Comparison of ENCODE assay signal across 8 cellular contexts in the genomic region with DNA sequence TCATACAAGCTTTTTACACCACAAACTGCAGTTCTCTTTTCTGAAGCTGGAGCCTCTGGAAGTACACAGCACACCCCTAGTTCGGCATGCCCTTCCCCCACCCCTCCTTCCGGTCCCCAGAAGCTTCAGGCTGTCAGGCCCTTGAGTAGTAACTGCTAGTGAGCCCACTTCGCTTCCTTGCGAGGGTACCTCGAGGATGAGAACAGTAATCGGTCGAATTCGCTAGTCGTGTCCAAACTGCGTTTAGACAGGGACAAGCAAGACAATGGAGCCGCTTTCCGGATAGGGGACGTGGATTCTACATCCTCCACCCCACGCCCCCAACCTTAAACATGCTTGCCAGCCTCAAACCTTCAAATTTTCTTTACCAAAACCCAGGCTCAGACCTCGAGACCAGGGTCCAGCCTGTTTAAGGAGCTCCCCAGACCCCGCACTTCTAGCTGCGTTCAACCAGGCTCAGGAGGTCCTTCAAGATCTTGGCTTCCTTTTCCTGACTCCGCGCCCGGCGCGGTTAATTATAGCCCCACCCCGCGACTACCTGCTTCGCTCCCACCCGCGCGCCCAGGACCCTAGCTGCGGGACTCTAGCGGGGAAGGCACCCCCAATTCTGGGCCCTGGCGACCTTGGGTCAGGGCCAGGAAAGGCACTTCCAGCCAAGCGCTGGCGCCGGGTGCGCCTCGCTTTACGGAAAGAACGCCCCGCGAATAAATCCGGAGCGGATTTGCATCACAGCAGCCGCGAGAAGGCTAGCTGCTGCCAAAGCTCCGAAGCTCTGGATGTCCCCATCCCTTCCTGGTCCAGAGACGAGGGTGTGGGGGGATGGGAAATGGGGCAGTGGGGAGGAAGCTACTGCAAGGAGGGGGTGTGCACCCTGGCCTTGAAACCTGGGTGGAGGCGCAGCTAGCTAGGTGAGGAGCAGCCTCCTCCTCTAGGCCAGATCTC. TPM values are rescaled to one million over a fixed set of nuclear protein-coding genes. Genes with fewer than 3 reads are reported as not detected.
DNase-seq lines count a peak whose midpoint lies in the region; ATAC-seq, FAIRE-seq and TF ChIP-seq lines count a peak whose summit lies in the region.

No MANE protein-coding gene starts in this region.

- H3K79me2 ChIP-seq in mammary epithelial cell (ENCODE audit: insufficient read depth, low read length), result no peaks in the 10 kb centered on the region

- H3K9me3 Mint-ChIP-seq in stimulated activated effector memory CD8-positive, alpha-beta T cell treated with anti-CD3 and anti-CD28 coated beads, Interleukin-12 subunit alpha, Interleukin-12 subunit beta, amount 100 ng/mL, for 72 hours, result no peaks in the 10 kb centered on the region

- H3K9ac ChIP-seq in mammary epithelial cell (ENCODE audit: insufficient read depth, low read length), result no peak overlapping the region

- no peaks in the 10 kb centered on the region for H4K20me1 ChIP-seq in mammary epithelial cell (ENCODE audit: insufficient read depth, low read length)

- no peaks in the 10 kb centered on the region for H3K9me3 ChIP-seq in T-helper 17 cell (ENCODE audit: control insufficient read depth, low read length, poor library complexity, severe bottlenecking)
- H3K9me3 ChIP-seq in mammary epithelial cell (replicated peaks; ENCODE audit: insufficient read depth, low read length), result no peaks in the 10 kb centered on the region
- no peaks in the 10 kb centered on the region for H3K9me3 ChIP-seq in right lobe of liver

- no peak for TF ChIP-seq POLR2A in GM12892 (IDR thresholded peaks at IDR 0.05; ENCODE audit: low read depth, low read length)
- TF ChIP-seq POLR2A in right lobe of liver (IDR thresholded peaks at IDR 0.05), result no peak

- CTCF ChIA-PET in mammary epithelial cell (lab: Charles Lee; ENCODE audit: low non-redundant PET), result no interaction called here

- dilution Hi-C loops in mammary epithelial cell (cut with HindIII; ENCODE audit: low sequenced_read_pairs), result loop anchor here (10.0 kb wide), 1 partner anchor 132 kb away; no protein-coding TSS in a partner anchor

- BruUV-seq in mammary epithelial cell (replicated peaks; lab: Mats Ljungman, UMichigan), result no TSS peak

- H3K27ac Mint-ChIP-seq in T-helper 17 cell, result peak overlapping the region; percentile 87
- H3K27ac Mint-ChIP-seq in stimulated activated effector memory CD8-positive, alpha-beta T cell treated with anti-CD3 and anti-CD28 coated beads, Interleukin-12 subunit alpha, Interleukin-12 subunit beta, amount 100 ng/mL, for 72 hours, result peak overlapping the region; percentile 97

- ATAC-seq in T-helper 17 cell (peak; percentile 75), right lobe of liver (peak; percentile 62 to 78 (median 66)), HG03432 (IDR thresholded peaks at IDR 0.05; ENCODE audit: unreplicated experiment) (no peak), GM18519 (IDR thresholded peaks at IDR 0.05; ENCODE audit: low FRiP score, unreplicated experiment) (no peak)
- ATAC-seq in stimulated activated effector memory CD8-positive, alpha-beta T cell treated with anti-CD3 and anti-CD28 coated beads, Interleukin-12 subunit alpha, Interleukin-12 subunit beta, amount 100 ng/mL, for 72 hours, result peak; percentile 65

- in situ Hi-C loops in mammary epithelial cell (cut with MboI; ENCODE audit: low sequenced_read_pairs in 2 of 2), result no loop called here

- peaks cover 20% of the 10 kb centered on the region for H3K4me1 Mint-ChIP-seq in T-helper 17 cell
- H3K4me1 Mint-ChIP-seq in stimulated activated effector memory CD8-positive, alpha-beta T cell treated with anti-CD3 and anti-CD28 coated beads, Interleukin-12 subunit alpha, Interleukin-12 subunit beta, amount 100 ng/mL, for 72 hours, result peaks cover 17% of the 10 kb centered on the region

- no peaks in the 10 kb centered on the region for H3K36me3 Mint-ChIP-seq in T-helper 17 cell (ENCODE audit: low read depth)
- no peaks in the 10 kb centered on the region for H3K36me3 Mint-ChIP-seq in stimulated activated effector memory CD8-positive, alpha-beta T cell treated with anti-CD3 and anti-CD28 coated beads, Interleukin-12 subunit alpha, Interleukin-12 subunit beta, amount 100 ng/mL, for 72 hours

- H2AFZ ChIP-seq in mammary epithelial cell (ENCODE audit: low read depth, low read length), result peak overlapping the region; percentile 48

- H3K27ac ChIP-seq in mammary epithelial cell (ENCODE audit: insufficient read depth, low read depth, low read length) (no peak overlapping the region), right lobe of liver (peak overlapping the region; percentile 5 to 38 (median 37))

- H3K27me3 ChIP-seq in mammary epithelial cell (ENCODE audit: insufficient read depth, low read length) (no peaks in the 10 kb centered on the region), right lobe of liver (no peaks in the 10 kb centered on the region)

- intact Hi-C loops in mammary epithelial cell (cut with micrococcal nuclease) (no loop called here), right lobe of liver (cut with DNase I) (no loop called here)

- H3K4me1 ChIP-seq in mammary epithelial cell (ENCODE audit: insufficient read depth, low read length) (peaks cover 10% of the 10 kb centered on the region), right lobe of liver (no peaks in the 10 kb centered on the region)

- H3K36me3 ChIP-seq in mammary epithelial cell (ENCODE audit: insufficient read depth, low read length), result no peaks in the 10 kb centered on the region
- H3K36me3 ChIP-seq in right lobe of liver, result no peaks in the 10 kb centered on the region

- H3K4me3 ChIP-seq in mammary epithelial cell (replicated peaks in 1 of 3; ENCODE audit: insufficient read depth in 1 of 3, low read depth in 2 of 3, low read length in 3 of 3) (no peak overlapping the region), right lobe of liver (peak overlapping the region; percentile 16 to 39 (median 25))

- H3K27me3 Mint-ChIP-seq in T-helper 17 cell, result peaks cover 38% of the 10 kb centered on the region

- FAIRE-seq in GM12892 (lab: Jason Lieb, UNC), result peak; percentile 88

- peak; percentile 63 for DNase-seq in GM12892 (ENCODE audit: insufficient read length)
- peak in 1 of 3 donors; percentile 15 for DNase-seq in T-helper 17 cell
- no peak for DNase-seq in mammary epithelial cell
- peak in 2 of 3 donors; percentile 54 to 58 for DNase-seq in right lobe of liver
- DNase-seq in stimulated activated effector memory CD8-positive, alpha-beta T cell treated with anti-CD3 and anti-CD28 coated beads, Interleukin-12 subunit alpha, Interleukin-12 subunit beta, amount 100 ng/mL, for 72 hours (ENCODE audit: low spot score in 2 of 2), result peak; percentile 26 to 69
- DNase-seq in SW 1271 (lab: John Stamatoyannopoulos, UW), result no peak

- TF ChIP-seq CTCF in mammary epithelial cell (conservative IDR thresholded peaks at IDR 0.05 in 1 of 2, IDR thresholded peaks at IDR 0.05 in 1 of 2; ENCODE audit: extremely low read depth in 1 of 2, insufficient read depth in 1 of 2, low read depth in 1 of 2, low read length in 2 of 2), result no peak
- no peak for TF ChIP-seq CTCF in right lobe of liver (IDR thresholded peaks at IDR 0.05)

- H3K4me3 Mint-ChIP-seq in T-helper 17 cell, result peak overlapping the region; percentile 93
- H3K4me3 Mint-ChIP-seq in stimulated activated effector memory CD8-positive, alpha-beta T cell treated with anti-CD3 and anti-CD28 coated beads, Interleukin-12 subunit alpha, Interleukin-12 subunit beta, amount 100 ng/mL, for 72 hours, result peak overlapping the region; percentile 84

- H3K4me2 ChIP-seq in mammary epithelial cell (ENCODE audit: insufficient read depth, low read depth, low read length), result peak overlapping the region; percentile 50

- WGBS in mammary epithelial cell (ENCODE audit: low coverage, missing lambda C conversion rate), result 32% methylated on average over 24 of the region's 47 CpGs
- WGBS in right lobe of liver (ENCODE audit: insufficient coverage, low coverage, low lambda C conversion rate, missing lambda C conversion rate), result 16% methylated on average over 32 of the region's 47 CpGs

RNA-seq across cellular contexts. Expression of gene TSPAN1, which starts 8.1 kb away (rescaled TPM):
- 0.34 TPM for polyA plus RNA-seq in GM12892 (2012; ENCODE audit: missing spikeins)
- total RNA-seq in T-helper 17 cell, result not detected
- 100 to 1,000 TPM; 116 to 277 TPM for total RNA-seq in mammary epithelial cell
- polyA plus RNA-seq in mammary epithelial cell, result 510 TPM
- polyA minus RNA-seq in mammary epithelial cell, result 362 TPM
- total RNA-seq in right lobe of liver, result 1 to 10 TPM; 2.6 to 6.3 (median 3.6) TPM

RNA-seq across cellular contexts. Expression of gene P3R3URF, which starts 9.5 kb away (rescaled TPM):
- polyA plus RNA-seq in GM12892 (2012; ENCODE audit: missing spikeins), result not detected
- total RNA-seq in T-helper 17 cell (not detected), mammary epithelial cell (not detected), right lobe of liver (not detected)
- not detected for polyA plus RNA-seq in mammary epithelial cell
- not detected for polyA minus RNA-seq in mammary epithelial cell

RNA-seq across cellular contexts. Expression of gene POMGNT1, which starts 31.4 kb away (rescaled TPM):
- 28.0 TPM for polyA plus RNA-seq in GM12892 (2012; ENCODE audit: missing spikeins)
- total RNA-seq in T-helper 17 cell (10 to 100 TPM; 33.8 to 39.3 TPM), mammary epithelial cell (100 to 1,000 TPM in 1 of 2 donors, 10 to 100 TPM in 1; 92.5 to 144 TPM), right lobe of liver (10 to 100 TPM; 26.9 to 47.4 (median 38.8) TPM)
- polyA plus RNA-seq in mammary epithelial cell, result 73.1 TPM
- polyA minus RNA-seq in mammary epithelial cell, result 55.2 TPM

RNA-seq across cellular contexts. Expression of gene PIK3R3, which starts 34.4 kb away (rescaled TPM):
- polyA plus RNA-seq in GM12892 (2012; ENCODE audit: missing spikeins), result 7.7 TPM
- total RNA-seq in T-helper 17 cell (under 1 TPM; 0.32 to 0.47 TPM), mammary epithelial cell (10 to 100 TPM; 12.8 to 13.8 TPM), right lobe of liver (1 to 10 TPM; 2.0 to 4.3 (median 2.8) TPM)
- polyA plus RNA-seq in mammary epithelial cell, result 7.3 TPM
- 15.3 TPM for polyA minus RNA-seq in mammary epithelial cell

RNA-seq across cellular contexts. Expression of gene LURAP1, which starts 36.3 kb away (rescaled TPM):
- not detected for polyA plus RNA-seq in GM12892 (2012; ENCODE audit: missing spikeins)
- total RNA-seq in T-helper 17 cell (not detected), mammary epithelial cell (10 to 100 TPM in 1 of 2 donors, 1 to 10 TPM in 1; 8.8 to 13.8 TPM), right lobe of liver (1 to 10 TPM in 1 of 6 experiments, under 1 TPM in 5; 0.17 to 1.4 (median 0.31) TPM)
- 5.4 TPM for polyA plus RNA-seq in mammary epithelial cell
- polyA minus RNA-seq in mammary epithelial cell, result 12.4 TPM

Comparison
In these comparisons a context has a peak if more than half of its experiments do, and no peak if none do; other contexts are left out.
1. DNase-seq: peak in GM12892 (single experiment), right lobe of liver (2 of 3) and stimulated activated effector memory CD8-positive, alpha-beta T cell treated with anti-CD3 and anti-CD28 coated beads, Interleukin-12 subunit alpha, Interleukin-12 subunit beta, amount 100 ng/mL, for 72 hours (2 of 2); none in mammary epithelial cell (single experiment) and SW 1271 (0 of 2).
2. ATAC-seq: peak in T-helper 17 cell (single experiment), right lobe of liver (4 of 4) and stimulated activated effector memory CD8-positive, alpha-beta T cell treated with anti-CD3 and anti-CD28 coated beads, Interleukin-12 subunit alpha, Interleukin-12 subunit beta, amount 100 ng/mL, for 72 hours (single experiment); none in HG03432 (single experiment) and GM18519 (single experiment).
3. H3K4me3 ChIP-seq: peak in right lobe of liver (3 of 3); none in mammary epithelial cell (0 of 3).
4. RNA of gene TSPAN1, which starts 8.1 kb away (total RNA-seq): 116 to 277 TPM in mammary epithelial cell; 2.6 to 6.3 TPM in right lobe of liver and not detected in T-helper 17 cell; every median in the first group is over 10 times any median in the second.